18 cellular contexts compared by ENCODE assay signal in genomic region chr16:47660540-47660939, GRCh38.
DNase-seq lines count a peak whose midpoint lies in the region; ATAC-seq and TF ChIP-seq lines count a peak whose summit lies in the region.
"Had no signal": no experiment of that assay in that cellular context is flagged by ENCODE, and none has a peak within 500 bp of the region (broad histone marks: within the 10 kb centered on the region; RNA-seq: fewer than 3 reads in every experiment).

No MANE protein-coding gene starts in this region.

- H3K36me3 Mint-ChIP-seq in endodermal cell (ENCODE audit: low read depth): peaks cover 29% of the 10 kb centered on the region
- H3K36me3 Mint-ChIP-seq in activated CD4-positive, alpha-beta memory T cell treated with anti-CD3 and anti-CD28 coated beads for 36 hours: peaks cover 36% of the 10 kb centered on the region

- H3K4me1 ChIP-seq in OCI-LY7 (ENCODE audit: insufficient read depth, low read length, poor library complexity, severe bottlenecking) (no peaks in the 10 kb centered on the region), endodermal cell (ENCODE audit: control insufficient read depth, insufficient read depth, low read length) (no peaks in the 10 kb centered on the region), heart left ventricle (no peaks in the 10 kb centered on the region)
- H3K4me1 ChIP-seq: Caco-2, SJSA1 had no signal

- intact Hi-C loops in OCI-LY7 (cut with micrococcal nuclease; ENCODE audit: unreplicated experiment): no loop called here
- intact Hi-C loops in heart left ventricle (cut with DNase I): no loop called here
- intact Hi-C loops in activated CD4-positive, alpha-beta memory T cell treated with anti-CD3 and anti-CD28 coated beads for 36 hours (cut with micrococcal nuclease): no loop called here

- no peaks in the 10 kb centered on the region for H3K27me3 Mint-ChIP-seq in endodermal cell (ENCODE audit: insufficient read depth)
- H3K27me3 Mint-ChIP-seq in activated CD4-positive, alpha-beta memory T cell treated with anti-CD3 and anti-CD28 coated beads for 36 hours: no peaks in the 10 kb centered on the region
- H3K27me3 Mint-ChIP-seq: CD4-positive, alpha-beta T cell had no signal

- H3K4me1 Mint-ChIP-seq in endodermal cell: no peaks in the 10 kb centered on the region
- H3K4me1 Mint-ChIP-seq in activated CD4-positive, alpha-beta memory T cell treated with anti-CD3 and anti-CD28 coated beads for 36 hours (ENCODE audit: low read depth): no peaks in the 10 kb centered on the region

- H3K9me3 ChIP-seq in OCI-LY7 (ENCODE audit: low read length) (no peaks in the 10 kb centered on the region), endodermal cell (ENCODE audit: control insufficient read depth, low read length) (no peaks in the 10 kb centered on the region), heart left ventricle (no peaks in the 10 kb centered on the region)
- H3K9me3 ChIP-seq: Caco-2, SJSA1 had no signal

- TF ChIP-seq CTCF in OCI-LY7 (conservative IDR thresholded peaks at IDR 0.05; ENCODE audit: low read length) (no peak), endodermal cell (conservative IDR thresholded peaks at IDR 0.05) (peak; percentile 55), heart left ventricle (IDR thresholded peaks at IDR 0.05) (no peak)

- H3K9me2 ChIP-seq in OCI-LY7 (ENCODE audit: insufficient read depth, low read length): no peaks in the 10 kb centered on the region

- H3K36me3 ChIP-seq in OCI-LY7 (ENCODE audit: insufficient read depth, low read length): peaks cover 37% of the 10 kb centered on the region
- H3K36me3 ChIP-seq in endodermal cell (ENCODE audit: control insufficient read depth, insufficient read depth, low read length): peaks cover 39% of the 10 kb centered on the region
- H3K36me3 ChIP-seq in heart left ventricle: peaks cover 0 to 88% (median 59%) of the 10 kb centered on the region in 9 donors

- no peak overlapping the region for H3K9ac ChIP-seq in endodermal cell (ENCODE audit: extremely low read depth, low read length, poor library complexity, severe bottlenecking)
- H3K9ac ChIP-seq: KMS-11 had no signal

- H3K27me3 ChIP-seq in endodermal cell (ENCODE audit: control insufficient read depth, insufficient read depth, low read length, poor library complexity, severe bottlenecking) (no peaks in the 10 kb centered on the region), heart left ventricle (no peaks in the 10 kb centered on the region)
- H3K27me3 ChIP-seq: SJSA1 had no signal

- POLR2A ChIA-PET in OCI-LY7 (lab: Charles Lee): no interaction called here
- POLR2A ChIA-PET in activated CD4-positive, alpha-beta memory T cell treated with anti-CD3 and anti-CD28 coated beads for 36 hours (lab: Charles Lee): no interaction called here

- no peak for ATAC-seq in heart left ventricle
- ATAC-seq: HepG2 had no signal

- H2AFZ ChIP-seq in OCI-LY7 (ENCODE audit: low read length): no peak overlapping the region

- 95 to 100% methylated on average over 4 of the region's 4 CpGs for WGBS in endodermal cell (ENCODE audit: insufficient coverage in 1 of 2, insufficient read length in 1 of 2), 2 experiments
- 90 to 96% (median 92%) methylated on average over 4 of the region's 4 CpGs for WGBS in heart left ventricle, 4 donors

- no peak overlapping the region for H3K27ac ChIP-seq in OCI-LY7 (ENCODE audit: low read depth, low read length, poor library complexity, severe bottlenecking)
- no peak overlapping the region for H3K27ac ChIP-seq in endodermal cell (ENCODE audit: low read depth, low read length)
- no peak overlapping the region for H3K27ac ChIP-seq in heart left ventricle
- H3K27ac ChIP-seq: KMS-11, SJSA1 had no signal

- CTCF ChIA-PET in OCI-LY7 (lab: Charles Lee; ENCODE audit: unreplicated experiment): no interaction called here
- CTCF ChIA-PET in activated CD4-positive, alpha-beta memory T cell treated with anti-CD3 and anti-CD28 coated beads for 36 hours (lab: Charles Lee): no interaction called here

- TF ChIP-seq POLR2A in heart left ventricle (IDR thresholded peaks at IDR 0.05): no peak

- no peaks in the 10 kb centered on the region for H3K9me3 Mint-ChIP-seq in endodermal cell
- no peaks in the 10 kb centered on the region for H3K9me3 Mint-ChIP-seq in activated CD4-positive, alpha-beta memory T cell treated with anti-CD3 and anti-CD28 coated beads for 36 hours
- H3K9me3 Mint-ChIP-seq: CD4-positive, alpha-beta T cell had no signal

- DNase-seq in NCI-H2171 treated with DMSO at 0.1 percent for 48 hours (lab: John Stamatoyannopoulos, UW): peak; percentile 10
- no peak for DNase-seq in NCI-H2171 (lab: John Stamatoyannopoulos, UW)
- DNase-seq in OCI-LY7 (ENCODE audit: low spot score): peak; percentile 5
- no peak for DNase-seq in endodermal cell
- no peak for DNase-seq in putamen (ENCODE audit: low spot score)
- no peak for DNase-seq in heart left ventricle
- DNase-seq in activated CD4-positive, alpha-beta memory T cell treated with anti-CD3 and anti-CD28 coated beads for 36 hours: no peak
- DNase-seq in OCI-M1 (lab: John Stamatoyannopoulos, UW): no peak
- DNase-seq: Caco-2; CD4-positive, alpha-beta T cell; GF-D8; NCI-H1105 treated with DMSO at 0.1 percent for 48 hours; NCI-H187; NCI-H345; NCI-H524 treated with DMSO at 0.1 percent for 48 hours had no signal

- no peak overlapping the region for H3K27ac Mint-ChIP-seq in endodermal cell
- H3K27ac Mint-ChIP-seq in activated CD4-positive, alpha-beta memory T cell treated with anti-CD3 and anti-CD28 coated beads for 36 hours: no peak overlapping the region
- H3K27ac Mint-ChIP-seq: CD4-positive, alpha-beta T cell had no signal

- H3K4me2 ChIP-seq in OCI-LY7 (ENCODE audit: low read length): no peak overlapping the region
- H3K4me2 ChIP-seq: KMS-11 had no signal

- no peaks in the 10 kb centered on the region for H3K79me2 ChIP-seq in OCI-LY7 (ENCODE audit: insufficient read depth, low read depth, low read length)

- H3K4me3 ChIP-seq in OCI-LY7 (ENCODE audit: low read depth, low read length, poor library complexity, severe bottlenecking) (no peak overlapping the region), endodermal cell (ENCODE audit: low read length) (no peak overlapping the region), heart left ventricle (no peak overlapping the region)
- H3K4me3 ChIP-seq: SJSA1 had no signal

- no TSS peak for BruUV-seq in OCI-LY7 (replicated peaks; lab: Mats Ljungman, UMichigan)

- H4K20me1 ChIP-seq in OCI-LY7 (ENCODE audit: insufficient read depth, low read length): no peaks in the 10 kb centered on the region

- H3K4me3 Mint-ChIP-seq in endodermal cell: no peak overlapping the region
- H3K4me3 Mint-ChIP-seq in activated CD4-positive, alpha-beta memory T cell treated with anti-CD3 and anti-CD28 coated beads for 36 hours: no peak overlapping the region
- H3K4me3 Mint-ChIP-seq: CD4-positive, alpha-beta T cell had no signal

Comparison
In these comparisons a context has a peak if more than half of its experiments do, and no peak if none do; other contexts are left out.
1. DNase-seq: peak in NCI-H2171 treated with DMSO at 0.1 percent for 48 hours (single experiment) and OCI-LY7 (single experiment); none in NCI-H2171 (single experiment), endodermal cell (single experiment), putamen (single experiment), heart left ventricle (0 of 5), activated CD4-positive, alpha-beta memory T cell treated with anti-CD3 and anti-CD28 coated beads for 36 hours (single experiment) and OCI-M1 (single experiment).